26 cellular contexts compared by ENCODE assay signal in genomic region chr4:123209436-123209835, GRCh38.
DNase-seq lines count a peak whose midpoint lies in the region; FAIRE-seq and TF ChIP-seq lines count a peak whose summit lies in the region.
"Had no signal": no experiment of that assay in that cellular context is flagged by ENCODE, and none has a peak within 500 bp of the region (broad histone marks: within the 10 kb centered on the region; RNA-seq: fewer than 3 reads in every experiment).

No MANE protein-coding gene starts in this region.

- H3K27ac Mint-ChIP-seq in CD8-positive, alpha-beta memory T cell: no peak overlapping the region
- H3K27ac Mint-ChIP-seq: CD14-positive monocyte; CD4-positive, alpha-beta T cell; HFFc6 had no signal

- TF ChIP-seq CTCF in brain microvascular endothelial cell (IDR thresholded peaks at IDR 0.05; ENCODE audit: low read depth, low read length, missing control alignments) (no peak), kidney (IDR thresholded peaks at IDR 0.05; ENCODE audit: borderline replicate concordance, extremely low read depth, insufficient read depth) (no peak), foreskin fibroblast (IDR thresholded peaks at IDR 0.05; ENCODE audit: low read depth, low read length) (no peak)

- no peak overlapping the region for H3K9ac ChIP-seq in kidney (ENCODE audit: low read length in 2 of 2)
- H3K9ac ChIP-seq: BLaER1 treated with 17β-estradiol and CSF1 and Interleukin-3, amounts not matched to agents 10 nM and 100 nM had no signal

- CTCF ChIA-PET in CD8-positive, alpha-beta memory T cell (lab: Charles Lee): no interaction called here

- H3K9me3 ChIP-seq in kidney (ENCODE audit: control insufficient read depth in 1 of 2, low read length in 2 of 2): no peaks in the 10 kb centered on the region
- H3K9me3 ChIP-seq in CD8-positive, alpha-beta memory T cell (ENCODE audit: low read length): no peaks in the 10 kb centered on the region
- H3K9me3 ChIP-seq: A549; BE2C; BLaER1 treated with 17β-estradiol and CSF1 and Interleukin-3, amounts not matched to agents 10 nM and 100 nM; HAP-1 had no signal

- FAIRE-seq in kidney (lab: Jason Lieb, UNC): no peak
- FAIRE-seq: A549, G401.6, GM12892, H54 had no signal

- no peaks in the 10 kb centered on the region for H3K27me3 Mint-ChIP-seq in CD8-positive, alpha-beta memory T cell
- H3K27me3 Mint-ChIP-seq: CD4-positive, alpha-beta T cell had no signal

- no peaks in the 10 kb centered on the region for H3K36me3 ChIP-seq in brain microvascular endothelial cell (replicated peaks)
- H3K36me3 ChIP-seq in kidney (ENCODE audit: control insufficient read depth in 1 of 2, insufficient read depth in 2 of 2, low read length in 2 of 2): no peaks in the 10 kb centered on the region
- no peaks in the 10 kb centered on the region for H3K36me3 ChIP-seq in CD8-positive, alpha-beta memory T cell (ENCODE audit: insufficient read depth, low read length)
- H3K36me3 ChIP-seq: BE2C; BLaER1 treated with 17β-estradiol and CSF1 and Interleukin-3, amounts not matched to agents 10 nM and 100 nM; HAP-1 had no signal

- peaks cover 6 to 12% (median 12%) of the 10 kb centered on the region in 3 donors for H3K36me3 Mint-ChIP-seq in CD8-positive, alpha-beta memory T cell

- no peaks in the 10 kb centered on the region for H3K27me3 ChIP-seq in brain microvascular endothelial cell (replicated peaks)
- H3K27me3 ChIP-seq in CD8-positive, alpha-beta memory T cell (ENCODE audit: insufficient read depth, low read length, poor library complexity, severe bottlenecking): no peaks in the 10 kb centered on the region
- H3K27me3 ChIP-seq: BE2C; BLaER1 treated with 17β-estradiol and CSF1 and Interleukin-3, amounts not matched to agents 10 nM and 100 nM had no signal

- no peaks in the 10 kb centered on the region for H3K9me3 Mint-ChIP-seq in CD8-positive, alpha-beta memory T cell
- H3K9me3 Mint-ChIP-seq: CD4-positive, alpha-beta T cell; HFFc6 had no signal

- DNase-seq in EL: peak; percentile 9
- peak; percentile 75 for DNase-seq in NCI-H226
- DNase-seq in brain microvascular endothelial cell: peak; percentile 46
- DNase-seq in kidney: peak; percentile 7
- DNase-seq in SHP77 (lab: John Stamatoyannopoulos, UW): no peak
- no peak for DNase-seq in CD8-positive, alpha-beta memory T cell
- DNase-seq in foreskin fibroblast: no peak
- DNase-seq in NCI-H526 (lab: John Stamatoyannopoulos, UW): no peak
- DNase-seq: ACHN; AML-193; BE2C; Calu3; CD4-positive, alpha-beta T cell; COR-L47; DMS53; DMS79 treated with DMSO at 0.1 percent for 48 hours; GOT3; HFFc6 had no signal

- H3K4me3 Mint-ChIP-seq in CD8-positive, alpha-beta memory T cell: no peak overlapping the region
- H3K4me3 Mint-ChIP-seq: CD14-positive monocyte; CD4-positive, alpha-beta T cell; HFFc6 had no signal

- POLR2A ChIA-PET in CD8-positive, alpha-beta memory T cell (lab: Charles Lee): no interaction called here

- H3K4me3 ChIP-seq in brain microvascular endothelial cell (ENCODE audit: low read depth, low read length) (no peak overlapping the region), kidney (ENCODE audit: low read length in 2 of 2) (no peak overlapping the region), foreskin fibroblast (ENCODE audit: low read depth in 1 of 2, low read length in 2 of 2) (no peak overlapping the region)
- H3K4me3 ChIP-seq in CD8-positive, alpha-beta memory T cell (ENCODE audit: low read length): no peak overlapping the region
- H3K4me3 ChIP-seq: A549; BLaER1 treated with 17β-estradiol and CSF1 and Interleukin-3, amounts not matched to agents 10 nM and 100 nM; HAP-1 had no signal

- in situ Hi-C loops in brain microvascular endothelial cell (cut with HindIII; ENCODE audit: low pct_ligation_motif_present, low sequenced_read_pairs): no loop called here

- H3K4me1 Mint-ChIP-seq in CD8-positive, alpha-beta memory T cell: no peaks in the 10 kb centered on the region
- H3K4me1 Mint-ChIP-seq: CD14-positive monocyte had no signal

- H3K4me1 ChIP-seq in kidney (ENCODE audit: control insufficient read depth in 1 of 2, insufficient read depth in 1 of 2, low read depth in 1 of 2, low read length in 2 of 2): no peaks in the 10 kb centered on the region
- H3K4me1 ChIP-seq in CD8-positive, alpha-beta memory T cell (ENCODE audit: insufficient read depth, low read length): no peaks in the 10 kb centered on the region
- H3K4me1 ChIP-seq: A549; BE2C; BLaER1 treated with 17β-estradiol and CSF1 and Interleukin-3, amounts not matched to agents 10 nM and 100 nM; HAP-1 had no signal

- intact Hi-C loops in kidney (cut with DNase I): no loop called here

- H3K27ac ChIP-seq in brain microvascular endothelial cell: peak overlapping the region; percentile 21
- no peak overlapping the region for H3K27ac ChIP-seq in kidney (ENCODE audit: low read depth in 2 of 2, low read length in 2 of 2)
- H3K27ac ChIP-seq in CD8-positive, alpha-beta memory T cell (ENCODE audit: low read depth, low read length): no peak overlapping the region
- H3K27ac ChIP-seq: 22Rv1; A549; BLaER1 treated with 17β-estradiol and CSF1 and Interleukin-3, amounts not matched to agents 10 nM and 100 nM had no signal

Comparison
In these comparisons a context has a peak if more than half of its experiments do, and no peak if none do; other contexts are left out.
1. DNase-seq: peak in EL (single experiment), NCI-H226 (single experiment), brain microvascular endothelial cell (single experiment) and kidney (single experiment); none in SHP77 (0 of 2), CD8-positive, alpha-beta memory T cell (0 of 5), foreskin fibroblast (0 of 2) and NCI-H526 (0 of 2).